9 cellular contexts compared by ENCODE assay signal in genomic region chr9:72292874-72293607, GRCh38.
DNase-seq lines count a peak whose midpoint lies in the region; TF ChIP-seq lines count a peak whose summit lies in the region.
"Had no signal": no experiment of that assay in that cellular context is flagged by ENCODE, and none has a peak within 500 bp of the region (broad histone marks: within the 10 kb centered on the region; RNA-seq: fewer than 3 reads in every experiment).

No MANE protein-coding gene starts in this region.

- H3K27me3 ChIP-seq in osteoblast (ENCODE audit: insufficient read depth, low read length) = no peaks in the 10 kb centered on the region
- H3K27me3 ChIP-seq in esophagus squamous epithelium = no peaks in the 10 kb centered on the region

- H3K36me3 Mint-ChIP-seq in chondrocyte (ENCODE audit: low read depth) = no peaks in the 10 kb centered on the region
- H3K36me3 Mint-ChIP-seq: brain had no signal

- TF ChIP-seq CTCF in chondrocyte (IDR thresholded peaks at IDR 0.05) (no peak), osteoblast (IDR thresholded peaks at IDR 0.05; ENCODE audit: extremely low read depth, low read depth, low read length) (no peak), esophagus squamous epithelium (IDR thresholded peaks at IDR 0.05) (no peak)

- H3K4me3 ChIP-seq in osteoblast (ENCODE audit: insufficient read depth, low read length) = no peak overlapping the region
- no peak overlapping the region for H3K4me3 ChIP-seq in esophagus squamous epithelium

- 57 to 68% methylated on average over 5 of the region's 5 CpGs for WGBS in esophagus squamous epithelium, 2 donors

- no peak for TF ChIP-seq POLR2A in esophagus squamous epithelium (IDR thresholded peaks at IDR 0.05)

- intact Hi-C loops in esophagus squamous epithelium (cut with DNase I) = loop anchor here (5.0 kb wide), 2 partner anchors 299 to 529 kb away; no protein-coding TSS in a partner anchor

- no peak overlapping the region for H3K4me3 Mint-ChIP-seq in chondrocyte (ENCODE audit: unreplicated experiment)

- H3K4me2 ChIP-seq in osteoblast (ENCODE audit: insufficient read depth, low read length) = no peak overlapping the region

- H3K27ac Mint-ChIP-seq in chondrocyte (ENCODE audit: unreplicated experiment) = peak overlapping the region; percentile 60

- no peaks in the 10 kb centered on the region for H3K79me2 ChIP-seq in osteoblast (ENCODE audit: insufficient read depth, low read length)

- H2AFZ ChIP-seq in osteoblast (ENCODE audit: low read length) = no peak overlapping the region

- H3K9me3 ChIP-seq in osteoblast (ENCODE audit: low read depth, low read length) = no peaks in the 10 kb centered on the region
- no peaks in the 10 kb centered on the region for H3K9me3 ChIP-seq in esophagus squamous epithelium

- DNase-seq in EL (peak; percentile 66), MV-4-11 (lab: John Stamatoyannopoulos, UW) (peak; percentile 94), chondrocyte (ENCODE audit: low spot score) (no peak), osteoblast (ENCODE audit: insufficient read length, low spot score, missing footprints) (peak; percentile 22), COLO668 (lab: John Stamatoyannopoulos, UW; ENCODE audit: unreplicated experiment) (no peak), COR-L47 (lab: John Stamatoyannopoulos, UW) (no peak), esophagus squamous epithelium (lab: John Stamatoyannopoulos, UW) (no peak)
- no peak for DNase-seq in stimulated activated CD4-positive, alpha-beta T cell treated with anti-CD3 and anti-CD28 coated beads, Interleukin-4, amount 100 ng/mL, for 4 hours

- H4K20me1 ChIP-seq in osteoblast (ENCODE audit: insufficient read depth, low read length) = no peaks in the 10 kb centered on the region

- H3K27ac ChIP-seq in osteoblast (ENCODE audit: low read depth, low read length) (no peak overlapping the region), esophagus squamous epithelium (peak overlapping the region in 2 of 4 donors; percentile 11 to 12)

- no peaks in the 10 kb centered on the region for H3K9me3 Mint-ChIP-seq in chondrocyte (ENCODE audit: low read depth)

- peaks cover 19% of the 10 kb centered on the region for H3K4me1 Mint-ChIP-seq in chondrocyte (ENCODE audit: low read depth)

- H3K27me3 Mint-ChIP-seq in chondrocyte (ENCODE audit: low read depth) = peaks cover 1% of the 10 kb centered on the region

- H3K36me3 ChIP-seq in osteoblast (ENCODE audit: insufficient read depth, low read length) (no peaks in the 10 kb centered on the region), esophagus squamous epithelium (no peaks in the 10 kb centered on the region)

- peaks cover 8% of the 10 kb centered on the region for H3K4me1 ChIP-seq in osteoblast (ENCODE audit: insufficient read depth, low read length)
- H3K4me1 ChIP-seq in esophagus squamous epithelium = peaks cover 0 to 10% (median 7%) of the 10 kb centered on the region in 3 donors

Comparison
In these comparisons a context has a peak if more than half of its experiments do, and no peak if none do; other contexts are left out.
1. DNase-seq: peak in EL (single experiment), MV-4-11 (single experiment) and osteoblast (single experiment); none in chondrocyte (single experiment), COLO668 (single experiment), COR-L47 (single experiment), stimulated activated CD4-positive, alpha-beta T cell treated with anti-CD3 and anti-CD28 coated beads, Interleukin-4, amount 100 ng/mL, for 4 hours (0 of 2) and esophagus squamous epithelium (single experiment).